ENCODE assay signal across 1 cellular context in genomic region chr13:106815545-106815944, GRCh38.
A peak's percentile ranks its signal among the peaks of the same experiment; 100 is the strongest.
TF ChIP-seq lines count a peak whose summit lies in the region.

No MANE protein-coding gene starts in this region.

TF ChIP-seq in H1, 55 proteins besides CTCF, POLR2A, EP300 and RAD21:
- TF ChIP-seq TCF12 (IDR thresholded peaks at IDR 0.05; ENCODE audit: low read depth, low read length) (0 out of 2 replicates have a peak, but pooled peaks have one; percentile 9), FOSL1 (IDR thresholded peaks at IDR 0.05; ENCODE audit: insufficient read depth, low read depth, low read length) (no peak), SP1 (IDR thresholded peaks at IDR 0.05; ENCODE audit: low read depth, low read length) (0 out of 2 replicates have a peak, but pooled peaks have one; percentile 40), MAX (IDR thresholded peaks at IDR 0.05) (peak; percentile 42), TAF7 (optimal IDR thresholded peaks at IDR 0.05; ENCODE audit: borderline replicate concordance, low read depth, low read length) (peak; percentile 34)
